ENCODE assay signal across 21 cellular contexts in the genomic region with DNA sequence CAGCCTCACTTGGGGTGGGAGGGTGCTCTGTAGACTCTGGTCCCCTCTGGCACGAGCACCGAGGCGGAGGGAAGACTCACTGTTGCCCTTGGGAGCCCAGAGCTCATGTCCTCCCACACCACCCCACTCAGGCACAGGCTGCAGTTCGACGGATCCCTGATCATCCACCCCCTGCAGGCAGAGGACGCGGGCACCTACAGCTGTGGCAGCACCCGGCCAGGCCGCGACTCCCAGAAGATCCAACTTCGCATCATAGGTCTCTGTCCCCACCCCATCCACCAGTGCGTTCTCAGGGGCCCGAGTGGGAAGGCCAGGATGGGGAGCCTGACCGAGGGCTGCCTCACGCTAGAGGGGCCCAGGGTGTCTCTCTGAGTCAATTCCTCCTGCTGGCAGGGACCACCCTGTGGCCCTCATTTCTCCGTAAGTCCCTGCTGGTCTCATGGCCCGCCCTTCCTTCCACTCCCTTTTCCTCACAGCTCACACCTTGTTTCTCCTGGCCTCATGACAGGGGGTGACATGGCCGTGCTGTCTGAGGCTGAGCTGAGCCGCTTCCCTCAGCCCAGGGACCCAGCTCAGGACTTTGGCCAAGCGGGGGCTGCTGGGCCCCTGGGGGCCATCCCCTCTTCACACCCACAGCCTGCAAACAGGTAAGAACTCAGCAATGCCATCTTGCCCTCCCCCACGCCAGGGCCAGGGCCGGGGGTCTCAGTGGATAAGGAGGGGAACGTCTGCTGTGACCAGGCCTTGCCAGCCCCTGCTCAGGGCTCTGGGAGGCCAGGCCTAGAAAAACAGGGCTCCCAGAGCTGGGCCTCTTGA.
"Had no signal": no experiment of that assay in that cellular context is flagged by ENCODE, and none has a peak within 500 bp of the region (broad histone marks: within the 10 kb centered on the region; RNA-seq: fewer than 3 reads in every experiment).

No MANE protein-coding gene starts in this region.

- H3K9me3 Mint-ChIP-seq: activated B cell treated with CpG ODN at 0.5 μM for 24 hours; activated CD4-positive, alpha-beta memory T cell treated with anti-CD3 and anti-CD28 coated beads, Interleukin-2, amount 10 ng/mL, durations not matched to agents 7 days and 5 days; activated naive CD8-positive, alpha-beta T cell treated with anti-CD3 and anti-CD28 coated beads, Interleukin-2, amount 50 U/mL, for 24 hours; activated T-helper 2 cell treated with anti-CD3 and anti-CD28 coated beads, Interferon-gamma antibody, Interleukin-2, Interleukin-4, amounts not matched to agents 10 μg/mL and 5 μg/mL and 100 μg/mL, durations not matched to agents 14 hours and 24 hours and 36 hours; mesothelial cell of epicardium; nephron progenitor cell had no signal

- H3K27ac ChIP-seq: brain microvascular endothelial cell, colonic mucosa, right atrium auricular region, testis, upper lobe of left lung had no signal

- H3K36me3 Mint-ChIP-seq: activated CD8-positive, alpha-beta memory T cell treated with anti-CD3 and anti-CD28 coated beads, Interleukin-2, amount 10 ng/mL, durations not matched to agents 7 days and 5 days; mesothelial cell of epicardium had no signal

- H3K4me3 ChIP-seq: colonic mucosa, lung, right atrium auricular region, testis, upper lobe of left lung had no signal

- H3K27ac Mint-ChIP-seq: activated B cell treated with CpG ODN at 0.5 μM for 24 hours; activated CD4-positive, alpha-beta memory T cell treated with anti-CD3 and anti-CD28 coated beads, Interleukin-2, amount 10 ng/mL, durations not matched to agents 7 days and 5 days; activated CD8-positive, alpha-beta memory T cell treated with anti-CD3 and anti-CD28 coated beads, Interleukin-2, amount 10 ng/mL, durations not matched to agents 7 days and 5 days; activated naive CD8-positive, alpha-beta T cell treated with anti-CD3 and anti-CD28 coated beads, Interleukin-2, amount 50 U/mL, for 24 hours; activated T-helper 2 cell treated with anti-CD3 and anti-CD28 coated beads, Interferon-gamma antibody, Interleukin-2, Interleukin-4, amounts not matched to agents 10 μg/mL and 5 μg/mL and 100 μg/mL, durations not matched to agents 14 hours and 24 hours and 36 hours; mesothelial cell of epicardium; nephron progenitor cell had no signal

- DNase-seq: activated B cell treated with CpG ODN at 0.5 μM for 24 hours; activated CD4-positive, alpha-beta memory T cell treated with anti-CD3 and anti-CD28 coated beads, Interleukin-2, amount 10 ng/mL, durations not matched to agents 7 days and 5 days; activated CD4-positive, alpha-beta T cell treated with anti-CD3 and anti-CD28 coated beads for 4 hours; activated CD8-positive, alpha-beta memory T cell treated with anti-CD3 and anti-CD28 coated beads, Interleukin-2, amount 10 ng/mL, durations not matched to agents 7 days and 5 days; activated naive CD4-positive, alpha-beta T cell treated with Interleukin-2 at 50 U/mL for 16 hours; activated naive CD8-positive, alpha-beta T cell treated with anti-CD3 and anti-CD28 coated beads, Interleukin-2, amount 50 U/mL, for 24 hours; brain microvascular endothelial cell; central memory CD4-positive, alpha-beta T cell; colonic mucosa; erythroblast; foreskin melanocyte; glutamatergic neuron; hippocampal formation; nephron progenitor cell; stimulated activated CD4-positive, alpha-beta T cell treated with anti-CD3 and anti-CD28 coated beads, Interleukin-2, amount 100 ng/mL, for 48 hours; testis had no signal

- H3K4me3 Mint-ChIP-seq: activated B cell treated with CpG ODN at 0.5 μM for 24 hours; activated CD4-positive, alpha-beta memory T cell treated with anti-CD3 and anti-CD28 coated beads, Interleukin-2, amount 10 ng/mL, durations not matched to agents 7 days and 5 days; activated CD8-positive, alpha-beta memory T cell treated with anti-CD3 and anti-CD28 coated beads, Interleukin-2, amount 10 ng/mL, durations not matched to agents 7 days and 5 days; activated naive CD8-positive, alpha-beta T cell treated with anti-CD3 and anti-CD28 coated beads, Interleukin-2, amount 50 U/mL, for 24 hours; mesothelial cell of epicardium; nephron progenitor cell had no signal

- ATAC-seq: activated CD8-positive, alpha-beta memory T cell treated with anti-CD3 and anti-CD28 coated beads, Interleukin-2, amount 10 ng/mL, durations not matched to agents 7 days and 5 days; activated naive CD8-positive, alpha-beta T cell treated with anti-CD3 and anti-CD28 coated beads, Interleukin-2, amount 50 U/mL, for 24 hours had no signal

- H3K4me1 Mint-ChIP-seq: activated CD4-positive, alpha-beta memory T cell treated with anti-CD3 and anti-CD28 coated beads, Interleukin-2, amount 10 ng/mL, durations not matched to agents 7 days and 5 days; activated CD8-positive, alpha-beta memory T cell treated with anti-CD3 and anti-CD28 coated beads, Interleukin-2, amount 10 ng/mL, durations not matched to agents 7 days and 5 days; activated naive CD8-positive, alpha-beta T cell treated with anti-CD3 and anti-CD28 coated beads, Interleukin-2, amount 50 U/mL, for 24 hours; mesothelial cell of epicardium had no signal

- H3K27me3 ChIP-seq: brain microvascular endothelial cell, colonic mucosa, right atrium auricular region, testis, upper lobe of left lung had no signal

- H3K36me3 ChIP-seq: brain microvascular endothelial cell, colonic mucosa, right atrium auricular region, upper lobe of left lung had no signal
